8 cellular contexts compared by ENCODE assay signal in the genomic region with DNA sequence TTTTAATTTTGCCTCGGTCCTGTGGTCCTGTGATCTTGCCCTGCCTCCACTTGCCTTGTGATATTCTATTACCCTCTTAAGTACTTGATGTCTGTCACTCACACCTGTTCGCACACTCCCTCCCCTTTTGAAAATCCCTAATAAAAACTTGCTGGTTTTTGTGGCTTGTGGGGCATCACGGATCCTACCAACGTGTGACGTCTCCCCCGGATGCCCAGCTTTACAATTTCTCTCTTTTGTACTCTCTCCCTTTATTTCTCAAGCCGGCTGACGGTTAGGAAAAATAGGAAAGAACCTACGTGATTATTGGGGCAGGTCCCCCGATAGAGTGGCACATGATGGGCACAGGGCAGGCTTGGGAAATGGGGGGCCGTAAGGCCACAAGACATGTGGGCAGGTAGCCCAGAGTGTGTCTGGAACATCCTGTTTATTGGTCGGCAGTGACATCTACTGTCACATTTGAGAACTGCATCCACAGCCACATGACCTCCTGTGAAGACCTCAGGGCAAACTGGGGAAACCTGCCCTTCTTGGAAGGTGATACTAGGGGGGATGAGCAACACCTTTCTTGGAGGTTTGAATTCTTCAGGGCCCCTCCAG. TPM values are rescaled to one million over a fixed set of nuclear protein-coding genes. Genes with fewer than 3 reads are reported as not detected.
DNase-seq lines count a peak whose midpoint lies in the region; ATAC-seq and TF ChIP-seq lines count a peak whose summit lies in the region.
"Not testable (repeated sequence)": the region's sequence is repeated elsewhere in the genome, so short reads cannot be mapped to it uniquely, and the experiment has no call there.

No MANE protein-coding gene starts in this region.

- H3K27me3 Mint-ChIP-seq in activated CD8-positive, alpha-beta T cell treated with anti-CD3 and anti-CD28 coated beads, Interleukin-2, amount 10 ng/mL, durations not matched to agents 7 days and 5 days (ENCODE audit: low read depth): not testable (repeated sequence)

- H3K9me3 Mint-ChIP-seq in activated CD8-positive, alpha-beta T cell treated with anti-CD3 and anti-CD28 coated beads, Interleukin-2, amount 10 ng/mL, durations not matched to agents 7 days and 5 days (ENCODE audit: insufficient read depth): not testable (repeated sequence)

- DNase-seq in OCI-M1 (lab: John Stamatoyannopoulos, UW) (peak; percentile 93), cerebellum (ENCODE audit: low spot score) (peak; percentile 68), psoas muscle (peak; percentile 66 to 77), substantia nigra (lab: John Stamatoyannopoulos, UW) (peak in 46 of 49 donors; percentile 13 to 84 (median 68))
- DNase-seq in activated CD8-positive, alpha-beta T cell treated with anti-CD3 and anti-CD28 coated beads, Interleukin-2, amount 10 ng/mL, durations not matched to agents 7 days and 5 days: peak; percentile 88

- H4K20me1 ChIP-seq in DOHH2 (ENCODE audit: control insufficient read depth, insufficient read depth, low read depth, low read length); KMS-11 (ENCODE audit: insufficient read depth): not testable (repeated sequence)

- not testable (repeated sequence) for H3K4me1 ChIP-seq in DOHH2 (ENCODE audit: control insufficient read depth, low read length); KMS-11 (ENCODE audit: low read depth, poor library complexity, severe bottlenecking); iPS-15b (ENCODE audit: control insufficient read depth, insufficient read depth, low read length); psoas muscle

- H3K36me3 ChIP-seq in DOHH2 (ENCODE audit: control insufficient read depth, low read length); KMS-11 (ENCODE audit: insufficient read depth); iPS-15b (ENCODE audit: control insufficient read depth, insufficient read depth, low read length); psoas muscle (ENCODE audit: insufficient read depth in 1 of 2, low read depth in 1 of 2): not testable (repeated sequence)

- not testable (repeated sequence) for H3K9me3 ChIP-seq in DOHH2 (ENCODE audit: control insufficient read depth, insufficient read depth, low read length); iPS-15b (ENCODE audit: control insufficient read depth, insufficient read depth, low read length); psoas muscle

- H3K4me3 Mint-ChIP-seq in activated CD8-positive, alpha-beta T cell treated with anti-CD3 and anti-CD28 coated beads, Interleukin-2, amount 10 ng/mL, durations not matched to agents 7 days and 5 days: not testable (repeated sequence)

- 19 to 28% (median 20%) methylated on average over 12 of the region's 12 CpGs for WGBS in psoas muscle, 3 donors

- H3K9ac ChIP-seq in KMS-11; iPS-15b (ENCODE audit: low read depth, low read length): not testable (repeated sequence)

- H2AFZ ChIP-seq in KMS-11 (ENCODE audit: low read depth): not testable (repeated sequence)

- CTCF ChIA-PET in activated CD8-positive, alpha-beta T cell treated with anti-CD3 and anti-CD28 coated beads, Interleukin-2, amount 10 ng/mL, durations not matched to agents 7 days and 5 days (lab: Charles Lee): interaction anchor here (0.6 to 0.7 kb wide), 2 partner anchors 124 to 219 kb away, joined by 3 to 5 read pairs; no protein-coding TSS in a partner anchor

- H3K4me1 Mint-ChIP-seq in activated CD8-positive, alpha-beta T cell treated with anti-CD3 and anti-CD28 coated beads, Interleukin-2, amount 10 ng/mL, durations not matched to agents 7 days and 5 days (ENCODE audit: low read depth): not testable (repeated sequence)

- peak; percentile 93 for ATAC-seq in activated CD8-positive, alpha-beta T cell treated with anti-CD3 and anti-CD28 coated beads, Interleukin-2, amount 10 ng/mL, durations not matched to agents 7 days and 5 days
- ATAC-seq in psoas muscle: peak; percentile 70 to 81 (median 77)

- not testable (repeated sequence) for H3K4me2 ChIP-seq in DOHH2 (ENCODE audit: low read length); KMS-11

- H3K36me3 Mint-ChIP-seq in activated CD8-positive, alpha-beta T cell treated with anti-CD3 and anti-CD28 coated beads, Interleukin-2, amount 10 ng/mL, durations not matched to agents 7 days and 5 days (ENCODE audit: low read depth): not testable (repeated sequence)

- intact Hi-C loops in psoas muscle (cut with DNase I): loop anchor here in 1 of 2 donors (5.0 kb wide), 2 partner anchors 94 to 414 kb away; no protein-coding TSS in a partner anchor

- not testable (repeated sequence) for H3K27ac Mint-ChIP-seq in activated CD8-positive, alpha-beta T cell treated with anti-CD3 and anti-CD28 coated beads, Interleukin-2, amount 10 ng/mL, durations not matched to agents 7 days and 5 days

- H3F3A ChIP-seq in DOHH2 (ENCODE audit: control insufficient read depth, insufficient read depth): not testable (repeated sequence)

- H3K79me2 ChIP-seq in DOHH2 (ENCODE audit: control insufficient read depth, low read length); KMS-11 (ENCODE audit: insufficient read depth, low read depth): not testable (repeated sequence)

- POLR2A ChIA-PET in activated CD8-positive, alpha-beta T cell treated with anti-CD3 and anti-CD28 coated beads, Interleukin-2, amount 10 ng/mL, durations not matched to agents 7 days and 5 days (lab: Charles Lee): not testable (repeated sequence)

- H3K27ac ChIP-seq in DOHH2 (ENCODE audit: low read depth, low read length); KMS-11; psoas muscle; substantia nigra (ENCODE audit: low read depth, low read length, poor library complexity, severe bottlenecking): not testable (repeated sequence)

- TF ChIP-seq CTCF in DOHH2 (IDR thresholded peaks at IDR 0.05; ENCODE audit: low read depth, low read length, poor library complexity, severe bottlenecking): peak; percentile 77
- peak; percentile 67 for TF ChIP-seq CTCF in KMS-11 (conservative IDR thresholded peaks at IDR 0.05; ENCODE audit: low read depth, low read length)
- peak; percentile 88 for TF ChIP-seq CTCF in psoas muscle (IDR thresholded peaks at IDR 0.05)

- not testable (repeated sequence) for H3K4me3 ChIP-seq in DOHH2 (ENCODE audit: low read length); KMS-11 (IDR thresholded peaks at IDR 0.05; ENCODE audit: insufficient read depth, low read depth, low read length); psoas muscle
- peak overlapping the region; percentile 31 for H3K4me3 ChIP-seq in iPS-15b (ENCODE audit: low read depth, low read length)

- H3K27me3 ChIP-seq in DOHH2 (ENCODE audit: control insufficient read depth, low read length); KMS-11 (ENCODE audit: insufficient read depth, low read depth); iPS-15b (ENCODE audit: control insufficient read depth, insufficient read depth, low read length); psoas muscle (ENCODE audit: insufficient read depth in 3 of 3, low read length in 2 of 3): not testable (repeated sequence)

- H3K9me2 ChIP-seq in DOHH2 (replicated peaks; ENCODE audit: control insufficient read depth, low read length): not testable (repeated sequence)

RNA-seq across cellular contexts. Expression of gene GSTT2B, which starts 4.6 kb away (rescaled TPM):
- total RNA-seq in activated CD8-positive, alpha-beta T cell treated with anti-CD3 and anti-CD28 coated beads, Interleukin-2, amount 10 ng/mL, durations not matched to agents 7 days and 5 days: not detected
- total RNA-seq in cerebellum: 0.36 TPM
- 10 to 100 TPM in 3 of 4 donors, 1 to 10 TPM in 1; 5.8 to 27.5 (median 14.4) TPM for total RNA-seq in psoas muscle
- 10 to 100 TPM in 1 of 3 donors, 1 to 10 TPM in 2; 4.0 to 15.1 (median 5.6) TPM for polyA plus RNA-seq in psoas muscle

RNA-seq across cellular contexts. Expression of gene DDTL, which starts 10.3 kb away (rescaled TPM):
- total RNA-seq in activated CD8-positive, alpha-beta T cell treated with anti-CD3 and anti-CD28 coated beads, Interleukin-2, amount 10 ng/mL, durations not matched to agents 7 days and 5 days: not detected
- total RNA-seq in cerebellum (3.8 TPM), psoas muscle (1 to 10 TPM in 1 of 4 donors, under 1 TPM in 3; 0.77 to 2.4 (median 0.96) TPM)
- 1 to 10 TPM in 2 of 3 donors, under 1 TPM in 1; 0.94 to 6.6 (median 1.6) TPM for polyA plus RNA-seq in psoas muscle

RNA-seq across cellular contexts. Expression of gene DDT, which starts 17.8 kb away (rescaled TPM):
- 100 to 1,000 TPM; 128 to 136 TPM for total RNA-seq in activated CD8-positive, alpha-beta T cell treated with anti-CD3 and anti-CD28 coated beads, Interleukin-2, amount 10 ng/mL, durations not matched to agents 7 days and 5 days
- total RNA-seq in cerebellum: 32.5 TPM
- total RNA-seq in psoas muscle: 10 to 100 TPM; 57.3 to 85.3 (median 82.9) TPM
- polyA plus RNA-seq in psoas muscle: 100 to 1,000 TPM; 155 to 239 (median 233) TPM

RNA-seq across cellular contexts. Expression of gene GSTT2, which starts 23.5 kb away (rescaled TPM):
- not detected for total RNA-seq in activated CD8-positive, alpha-beta T cell treated with anti-CD3 and anti-CD28 coated beads, Interleukin-2, amount 10 ng/mL, durations not matched to agents 7 days and 5 days
- not detected for total RNA-seq in cerebellum
- total RNA-seq in psoas muscle: under 1 TPM in 1 of 4 donors, not detected in 3; 0.34 TPM
- polyA plus RNA-seq in psoas muscle: under 1 TPM; 0.12 to 0.89 (median 0.25) TPM

RNA-seq across cellular contexts. Expression of gene GSTT4, which starts 48.9 kb away (rescaled TPM):
- total RNA-seq in activated CD8-positive, alpha-beta T cell treated with anti-CD3 and anti-CD28 coated beads, Interleukin-2, amount 10 ng/mL, durations not matched to agents 7 days and 5 days: not detected
- total RNA-seq in cerebellum: not detected
- total RNA-seq in psoas muscle: not detected
- not detected for polyA plus RNA-seq in psoas muscle
